Comparison of ENCODE assay signal across 8 cellular contexts in the genomic region with DNA sequence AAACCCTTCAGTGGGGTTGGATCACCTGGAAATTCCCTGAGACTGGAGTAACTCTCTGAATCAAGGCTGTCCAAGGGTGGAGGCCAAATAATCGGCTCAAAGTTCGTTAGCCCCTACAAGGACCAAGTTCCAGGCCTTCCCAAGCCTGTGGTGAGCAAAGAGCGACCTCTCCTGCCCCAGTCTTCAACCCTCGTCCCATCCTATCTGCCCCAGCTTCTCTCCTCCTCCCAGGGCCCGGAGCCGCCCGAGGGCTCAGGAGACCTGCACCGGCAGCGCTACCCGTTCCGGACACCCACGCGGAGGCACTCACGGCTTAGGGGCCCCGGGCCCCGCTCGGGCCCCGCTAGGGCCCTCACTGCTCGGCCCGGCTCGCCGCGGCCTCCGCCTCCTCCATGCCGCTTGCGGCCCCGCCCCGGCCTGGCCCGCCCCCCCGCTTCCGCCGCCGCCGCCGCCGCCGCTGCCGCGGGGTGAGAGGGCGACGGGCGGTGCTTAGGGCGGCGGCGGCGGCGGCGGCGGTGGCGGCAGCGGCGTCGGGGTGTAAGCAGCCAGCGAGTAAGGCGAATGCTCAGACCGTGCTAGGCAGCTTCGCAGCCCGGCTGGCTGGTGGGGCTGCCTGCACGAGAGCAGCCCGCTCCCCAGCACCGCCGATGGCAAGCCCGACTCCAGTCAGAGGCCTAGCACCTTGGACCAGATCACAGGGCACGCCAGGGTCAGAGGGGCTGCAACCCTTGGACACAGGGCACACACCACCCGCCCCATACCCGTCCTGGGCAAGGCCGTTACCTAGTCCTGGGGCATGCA. TPM values are rescaled to one million over a fixed set of nuclear protein-coding genes. Genes with fewer than 3 reads are reported as not detected.
DNase-seq lines count a peak whose midpoint lies in the region; ATAC-seq and TF ChIP-seq lines count a peak whose summit lies in the region.

A gene (minus strand): TSS at position 409 of the 801 bp plus-strand sequence. CDS start 613 bp downstream, outside the sequence.

- peak; percentile 24 for DNase-seq in COR-L47 (lab: John Stamatoyannopoulos, UW)
- peak; percentile 75 for DNase-seq in RKO (ENCODE audit: low spot score)
- peak; percentile 69 for DNase-seq in activated T-helper 9 cell treated with anti-CD3 and anti-CD28 coated beads, Interleukin-2, amount 50 U/mL, for 16 hours (ENCODE audit: low read depth)
- peak; percentile 39 for DNase-seq in fibroblast of pulmonary artery (ENCODE audit: low read depth)
- DNase-seq in stomach, result peak; percentile 75

- H3K9me2 ChIP-seq in neural cell (ENCODE audit: insufficient read depth, low read length), result no peaks in the 10 kb centered on the region

- H3K27me3 ChIP-seq in neural cell (ENCODE audit: insufficient read depth, low read depth, low read length), result peaks cover 6% of the 10 kb centered on the region
- no peaks in the 10 kb centered on the region for H3K27me3 ChIP-seq in stomach

- H3K36me3 ChIP-seq in neural cell (ENCODE audit: insufficient read depth, low read length) (no peaks in the 10 kb centered on the region), stomach (peaks cover 6 to 36% (median 27%) of the 10 kb centered on the region in 4 donors)

- H3K79me2 ChIP-seq in neural cell (replicated peaks; ENCODE audit: insufficient read depth, low read length), result no peaks in the 10 kb centered on the region

- intact Hi-C loops in stomach (cut with DNase I; ENCODE audit: low total_unique reads), result no loop called here

- TF ChIP-seq POLR2A in stomach (IDR thresholded peaks at IDR 0.05), result no peak

- peak within 1 kb of the TSS; percentile 90 for H2AFZ ChIP-seq in neural cell (ENCODE audit: low read depth, low read length)

- peak; percentile 86 for ATAC-seq in GM19397 (IDR thresholded peaks at IDR 0.05; ENCODE audit: unreplicated experiment)
- ATAC-seq in HG03565 (IDR thresholded peaks at IDR 0.05; ENCODE audit: unreplicated experiment), result peak; percentile 64

- peaks cover 9 to 57% (median 44%) of the 10 kb centered on the region in 4 donors for H3K4me1 ChIP-seq in stomach

- no peaks in the 10 kb centered on the region for H4K20me1 ChIP-seq in neural cell (ENCODE audit: insufficient read depth)

- no peak for TF ChIP-seq RAD21 in neural cell (conservative IDR thresholded peaks at IDR 0.05)

- H3K4me2 ChIP-seq in neural cell (ENCODE audit: low read length), result peak within 1 kb of the TSS; percentile 76

- H3K27ac ChIP-seq in neural cell (ENCODE audit: low read length), result peak within 1 kb of the TSS; percentile 55
- H3K27ac ChIP-seq in stomach, result peak within 1 kb of the TSS; percentile 74 to 93 (median 86)

- peak within 1 kb of the TSS; percentile 81 for H3K9ac ChIP-seq in neural cell (ENCODE audit: low read length)

- 0 to 1% (median 1%) methylated on average over 16 to 64 of the region's 67 CpGs for WGBS in stomach, 5 donors

- no peaks in the 10 kb centered on the region for H3F3A ChIP-seq in neural cell (ENCODE audit: insufficient read depth, low read length, poor library complexity, severe bottlenecking)

- H3K9me3 ChIP-seq in neural cell (ENCODE audit: low read length), result no peaks in the 10 kb centered on the region
- no peaks in the 10 kb centered on the region for H3K9me3 ChIP-seq in stomach

- TF ChIP-seq EP300 in neural cell (conservative IDR thresholded peaks at IDR 0.05; ENCODE audit: poor library complexity, severe bottlenecking), result no peak
- TF ChIP-seq EP300 in stomach (IDR thresholded peaks at IDR 0.05), result no peak

- TF ChIP-seq CTCF in fibroblast of pulmonary artery (IDR thresholded peaks at IDR 0.05; ENCODE audit: low read length, missing control alignments) (no peak), neural cell (IDR thresholded peaks at IDR 0.05; ENCODE audit: poor library complexity, severe bottlenecking) (peak; percentile 27), stomach (IDR thresholded peaks at IDR 0.05) (no peak)

- H3K4me3 ChIP-seq in fibroblast of pulmonary artery (replicated peaks; ENCODE audit: low read depth, low read length) (peak within 1 kb of the TSS; percentile 86), neural cell (ENCODE audit: low read length) (peak within 1 kb of the TSS; percentile 84), stomach (peak within 1 kb of the TSS; percentile 74 to 88 (median 78))

TF ChIP-seq in neural cell, 6 proteins besides CTCF, POLR2A, EP300 and RAD21:
- TF ChIP-seq, protein P1, sequence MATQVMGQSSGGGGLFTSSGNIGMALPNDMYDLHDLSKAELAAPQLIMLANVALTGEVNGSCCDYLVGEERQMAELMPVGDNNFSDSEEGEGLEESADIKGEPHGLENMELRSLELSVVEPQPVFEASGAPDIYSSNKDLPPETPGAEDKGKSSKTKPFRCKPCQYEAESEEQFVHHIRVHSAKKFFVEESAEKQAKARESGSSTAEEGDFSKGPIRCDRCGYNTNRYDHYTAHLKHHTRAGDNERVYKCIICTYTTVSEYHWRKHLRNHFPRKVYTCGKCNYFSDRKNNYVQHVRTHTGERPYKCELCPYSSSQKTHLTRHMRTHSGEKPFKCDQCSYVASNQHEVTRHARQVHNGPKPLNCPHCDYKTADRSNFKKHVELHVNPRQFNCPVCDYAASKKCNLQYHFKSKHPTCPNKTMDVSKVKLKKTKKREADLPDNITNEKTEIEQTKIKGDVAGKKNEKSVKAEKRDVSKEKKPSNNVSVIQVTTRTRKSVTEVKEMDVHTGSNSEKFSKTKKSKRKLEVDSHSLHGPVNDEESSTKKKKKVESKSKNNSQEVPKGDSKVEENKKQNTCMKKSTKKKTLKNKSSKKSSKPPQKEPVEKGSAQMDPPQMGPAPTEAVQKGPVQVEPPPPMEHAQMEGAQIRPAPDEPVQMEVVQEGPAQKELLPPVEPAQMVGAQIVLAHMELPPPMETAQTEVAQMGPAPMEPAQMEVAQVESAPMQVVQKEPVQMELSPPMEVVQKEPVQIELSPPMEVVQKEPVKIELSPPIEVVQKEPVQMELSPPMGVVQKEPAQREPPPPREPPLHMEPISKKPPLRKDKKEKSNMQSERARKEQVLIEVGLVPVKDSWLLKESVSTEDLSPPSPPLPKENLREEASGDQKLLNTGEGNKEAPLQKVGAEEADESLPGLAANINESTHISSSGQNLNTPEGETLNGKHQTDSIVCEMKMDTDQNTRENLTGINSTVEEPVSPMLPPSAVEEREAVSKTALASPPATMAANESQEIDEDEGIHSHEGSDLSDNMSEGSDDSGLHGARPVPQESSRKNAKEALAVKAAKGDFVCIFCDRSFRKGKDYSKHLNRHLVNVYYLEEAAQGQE (IDR thresholded peaks at IDR 0.05; ENCODE audit: borderline replicate concordance), result peak; percentile 49
- TF ChIP-seq POLR2AphosphoS5 (IDR thresholded peaks at IDR 0.05), result peak; percentile 83
- TF ChIP-seq EZH2 (IDR thresholded peaks at IDR 0.05; ENCODE audit: borderline replicate concordance, insufficient read depth, low read length, poor library complexity, severe bottlenecking), result no peak
- TF ChIP-seq MXI1 (conservative IDR thresholded peaks at IDR 0.05; ENCODE audit: poor library complexity, severe bottlenecking), result peak; percentile 59
- TF ChIP-seq TAF1 (IDR thresholded peaks at IDR 0.05; ENCODE audit: low read depth), result peak; percentile 49
- no peak for TF ChIP-seq SMC3 (conservative IDR thresholded peaks at IDR 0.05; ENCODE audit: poor library complexity)
TF ChIP-seq in neural cell: peak in this region for 4.

RNA-seq across cellular contexts. Expression of the gene that starts here (rescaled TPM):
- polyA plus RNA-seq in neural cell (128 and 147 TPM in 2 replicates), stomach (10 to 100 TPM; 32.1 to 41.5 (median 40.3) TPM)
- polyA minus RNA-seq in neural cell, result 55.2 and 56.0 TPM in 2 replicates
- 10 to 100 TPM in 4 of 5 donors, 1 to 10 TPM in 1; 2.9 to 47.3 (median 30.9) TPM for total RNA-seq in stomach

Comparison
In these comparisons a context has a peak if more than half of its experiments do, and no peak if none do; other contexts are left out.
1. Peak in every context shown above with its lines: DNase-seq, ATAC-seq, H3K4me3 ChIP-seq and H3K27ac ChIP-seq.
2. DNase-seq: peak in every context shown above with its lines; median percentile 75 in RKO; 75 in stomach; 69 in activated T-helper 9 cell treated with anti-CD3 and anti-CD28 coated beads, Interleukin-2, amount 50 U/mL, for 16 hours; 39 in fibroblast of pulmonary artery; 24 in COR-L47.